20 cellular contexts compared by ENCODE assay signal in the genomic region with DNA sequence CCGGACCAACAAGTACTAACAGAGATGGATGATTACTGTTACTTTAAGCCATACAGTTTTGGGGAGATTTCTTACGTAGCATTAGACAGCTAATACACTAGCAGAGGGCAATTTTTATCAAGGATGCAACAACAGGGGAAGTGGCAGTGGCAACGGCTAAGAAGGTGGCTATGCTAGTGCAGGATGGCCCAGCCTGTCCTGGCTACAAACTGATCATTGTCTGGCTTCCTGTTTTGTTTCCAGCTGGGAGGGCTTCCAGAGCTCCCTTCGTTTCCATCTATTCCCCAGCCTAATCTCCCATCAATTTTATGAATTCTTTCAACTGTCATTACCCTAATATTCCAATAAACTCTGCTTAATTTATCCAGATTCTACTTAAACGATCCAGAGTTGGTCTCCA. TPM values are rescaled to one million over a fixed set of nuclear protein-coding genes. Genes with fewer than 3 reads are reported as not detected.
"Had no signal": no experiment of that assay in that cellular context is flagged by ENCODE, and none has a peak within 500 bp of the region (broad histone marks: within the 10 kb centered on the region; RNA-seq: fewer than 3 reads in every experiment).

No MANE protein-coding gene starts in this region.

- H3K4me1 Mint-ChIP-seq: nephron had no signal

- H3K27ac Mint-ChIP-seq: activated B cell treated with CpG ODN at 0.5 μM for 24 hours, nephron, progenitor cell of endocrine pancreas had no signal

- H3K4me3 Mint-ChIP-seq: activated B cell treated with CpG ODN at 0.5 μM for 24 hours, nephron had no signal

- H3K9me3 Mint-ChIP-seq: activated B cell treated with CpG ODN at 0.5 μM for 24 hours, nephron had no signal

- H3K9me3 ChIP-seq: ascending aorta, breast epithelium, esophagus muscularis mucosa, left lung, tibial artery had no signal

- H3K27me3 Mint-ChIP-seq: activated B cell treated with CpG ODN at 0.5 μM for 24 hours, progenitor cell of endocrine pancreas had no signal

- ATAC-seq: right cardiac atrium had no signal

- DNase-seq: activated B cell treated with CpG ODN at 0.5 μM for 24 hours; activated CD8-positive, alpha-beta memory T cell treated with anti-CD3 and anti-CD28 coated beads, Interleukin-2, amount 50 U/mL, for 4 hours; left lung; mesendoderm; occipital lobe; right cardiac atrium; SIG-M5; stimulated activated CD4-positive, alpha-beta T cell treated with anti-CD3 and anti-CD28 coated beads, Interleukin-15, amount 100 ng/mL, for 24 hours; stimulated activated CD4-positive, alpha-beta T cell treated with anti-CD3 and anti-CD28 coated beads, Interleukin-4, amount 100 ng/mL, for 1 hour; stimulated activated naive CD4-positive, alpha-beta T cell; T-helper 2 cell; tibial artery had no signal

RNA-seq across cellular contexts. Expression of gene PLA2G4F, which starts 16.0 kb away (rescaled TPM):
- total RNA-seq: activated B cell treated with CpG ODN at 0.5 μM for 24 hours, ascending aorta, chondrocyte, glomerular endothelial cell, occipital lobe, subcutaneous adipose tissue had no signal
